ENCODE assay signal across 1 cellular context in the genomic region with DNA sequence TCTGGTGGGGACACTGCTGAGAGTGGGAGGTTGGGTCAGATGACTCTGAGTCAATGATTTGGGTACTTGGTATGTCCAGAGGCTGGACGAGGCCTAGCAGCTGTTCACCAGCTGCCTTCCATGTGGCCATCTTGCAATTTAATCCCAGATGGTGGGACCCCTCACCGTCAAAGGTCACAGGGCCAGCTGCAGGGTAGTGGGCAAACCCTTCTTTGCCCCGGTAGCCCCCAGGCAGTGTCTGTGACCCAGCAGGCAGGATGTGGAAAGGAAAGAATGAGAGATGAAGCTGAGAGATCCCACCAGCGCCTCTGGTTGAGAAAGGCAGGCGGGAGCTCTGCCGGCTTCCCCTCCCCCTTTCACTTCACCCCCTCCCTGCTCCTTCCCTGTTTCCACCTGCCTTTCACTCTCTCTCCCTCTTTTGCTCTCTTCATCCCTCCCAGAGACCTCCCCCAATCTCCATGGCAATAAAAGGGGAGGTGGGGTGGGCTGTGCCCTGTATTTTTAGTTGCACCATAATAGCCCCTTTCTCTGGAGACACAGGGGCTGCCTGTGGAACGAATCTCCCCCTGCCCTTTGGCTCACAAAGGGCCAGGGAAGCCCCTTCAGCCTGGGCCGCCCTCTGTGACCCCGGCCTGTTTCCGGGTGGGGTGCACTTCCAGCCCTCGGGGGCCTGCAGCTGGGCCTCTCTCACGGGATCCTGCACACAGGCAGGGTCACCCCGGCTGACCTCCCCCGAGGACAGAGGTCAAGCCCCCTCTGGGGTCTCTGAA.
TF ChIP-seq lines count a peak whose summit lies in the region.

No MANE protein-coding gene starts in this region.

TF ChIP-seq in GM23338, 12 proteins besides CTCF, POLR2A, EP300 and RAD21 (continued from another document):
- TF ChIP-seq, protein P1, sequence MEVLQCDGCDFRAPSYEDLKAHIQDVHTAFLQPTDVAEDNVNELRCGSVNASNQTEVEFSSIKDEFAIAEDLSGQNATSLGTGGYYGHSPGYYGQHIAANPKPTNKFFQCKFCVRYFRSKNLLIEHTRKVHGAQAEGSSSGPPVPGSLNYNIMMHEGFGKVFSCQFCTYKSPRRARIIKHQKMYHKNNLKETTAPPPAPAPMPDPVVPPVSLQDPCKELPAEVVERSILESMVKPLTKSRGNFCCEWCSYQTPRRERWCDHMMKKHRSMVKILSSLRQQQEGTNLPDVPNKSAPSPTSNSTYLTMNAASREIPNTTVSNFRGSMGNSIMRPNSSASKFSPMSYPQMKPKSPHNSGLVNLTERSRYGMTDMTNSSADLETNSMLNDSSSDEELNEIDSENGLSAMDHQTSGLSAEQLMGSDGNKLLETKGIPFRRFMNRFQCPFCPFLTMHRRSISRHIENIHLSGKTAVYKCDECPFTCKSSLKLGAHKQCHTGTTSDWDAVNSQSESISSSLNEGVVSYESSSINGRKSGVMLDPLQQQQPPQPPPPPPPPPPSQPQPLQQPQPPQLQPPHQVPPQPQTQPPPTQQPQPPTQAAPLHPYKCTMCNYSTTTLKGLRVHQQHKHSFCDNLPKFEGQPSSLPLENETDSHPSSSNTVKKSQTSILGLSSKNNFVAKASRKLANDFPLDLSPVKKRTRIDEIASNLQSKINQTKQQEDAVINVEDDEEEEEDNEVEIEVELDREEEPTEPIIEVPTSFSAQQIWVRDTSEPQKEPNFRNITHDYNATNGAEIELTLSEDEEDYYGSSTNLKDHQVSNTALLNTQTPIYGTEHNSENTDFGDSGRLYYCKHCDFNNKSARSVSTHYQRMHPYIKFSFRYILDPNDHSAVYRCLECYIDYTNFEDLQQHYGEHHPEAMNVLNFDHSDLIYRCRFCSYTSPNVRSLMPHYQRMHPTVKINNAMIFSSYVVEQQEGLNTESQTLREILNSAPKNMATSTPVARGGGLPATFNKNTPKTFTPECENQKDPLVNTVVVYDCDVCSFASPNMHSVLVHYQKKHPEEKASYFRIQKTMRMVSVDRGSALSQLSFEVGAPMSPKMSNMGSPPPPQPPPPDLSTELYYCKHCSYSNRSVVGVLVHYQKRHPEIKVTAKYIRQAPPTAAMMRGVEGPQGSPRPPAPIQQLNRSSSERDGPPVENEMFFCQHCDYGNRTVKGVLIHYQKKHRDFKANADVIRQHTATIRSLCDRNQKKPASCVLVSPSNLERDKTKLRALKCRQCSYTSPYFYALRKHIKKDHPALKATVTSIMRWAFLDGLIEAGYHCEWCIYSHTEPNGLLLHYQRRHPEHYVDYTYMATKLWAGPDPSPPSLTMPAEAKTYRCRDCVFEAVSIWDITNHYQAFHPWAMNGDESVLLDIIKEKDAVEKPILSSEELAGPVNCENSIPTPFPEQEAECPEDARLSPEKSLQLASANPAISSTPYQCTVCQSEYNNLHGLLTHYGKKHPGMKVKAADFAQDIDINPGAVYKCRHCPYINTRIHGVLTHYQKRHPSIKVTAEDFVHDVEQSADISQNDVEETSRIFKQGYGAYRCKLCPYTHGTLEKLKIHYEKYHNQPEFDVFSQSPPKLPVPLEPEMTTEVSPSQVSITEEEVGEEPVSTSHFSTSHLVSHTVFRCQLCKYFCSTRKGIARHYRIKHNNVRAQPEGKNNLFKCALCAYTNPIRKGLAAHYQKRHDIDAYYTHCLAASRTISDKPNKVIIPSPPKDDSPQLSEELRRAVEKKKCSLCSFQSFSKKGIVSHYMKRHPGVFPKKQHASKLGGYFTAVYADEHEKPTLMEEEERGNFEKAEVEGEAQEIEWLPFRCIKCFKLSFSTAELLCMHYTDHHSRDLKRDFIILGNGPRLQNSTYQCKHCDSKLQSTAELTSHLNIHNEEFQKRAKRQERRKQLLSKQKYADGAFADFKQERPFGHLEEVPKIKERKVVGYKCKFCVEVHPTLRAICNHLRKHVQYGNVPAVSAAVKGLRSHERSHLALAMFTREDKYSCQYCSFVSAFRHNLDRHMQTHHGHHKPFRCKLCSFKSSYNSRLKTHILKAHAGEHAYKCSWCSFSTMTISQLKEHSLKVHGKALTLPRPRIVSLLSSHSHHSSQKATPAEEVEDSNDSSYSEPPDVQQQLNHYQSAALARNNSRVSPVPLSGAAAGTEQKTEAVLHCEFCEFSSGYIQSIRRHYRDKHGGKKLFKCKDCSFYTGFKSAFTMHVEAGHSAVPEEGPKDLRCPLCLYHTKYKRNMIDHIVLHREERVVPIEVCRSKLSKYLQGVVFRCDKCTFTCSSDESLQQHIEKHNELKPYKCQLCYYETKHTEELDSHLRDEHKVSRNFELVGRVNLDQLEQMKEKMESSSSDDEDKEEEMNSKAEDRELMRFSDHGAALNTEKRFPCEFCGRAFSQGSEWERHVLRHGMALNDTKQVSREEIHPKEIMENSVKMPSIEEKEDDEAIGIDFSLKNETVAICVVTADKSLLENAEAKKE (CRISPR knock-in tag; IDR thresholded peaks at IDR 0.05): no peak
- TF ChIP-seq NANOG (IDR thresholded peaks at IDR 0.05; ENCODE audit: borderline replicate concordance) (no peak), JUNB (IDR thresholded peaks at IDR 0.05; ENCODE audit: unreplicated experiment) (no peak), EZH2 (IDR thresholded peaks at IDR 0.05; ENCODE audit: low read depth, unreplicated experiment) (no peak), CREB1 (CRISPR knock-in tag; IDR thresholded peaks at IDR 0.05; ENCODE audit: low read depth) (no peak), POLR2AphosphoS5 (IDR thresholded peaks at IDR 0.05; ENCODE audit: low read depth) (no peak), ZNF331 (CRISPR knock-in tag; IDR thresholded peaks at IDR 0.05; ENCODE audit: low read depth) (no peak)
- TF ChIP-seq, protein P2, sequence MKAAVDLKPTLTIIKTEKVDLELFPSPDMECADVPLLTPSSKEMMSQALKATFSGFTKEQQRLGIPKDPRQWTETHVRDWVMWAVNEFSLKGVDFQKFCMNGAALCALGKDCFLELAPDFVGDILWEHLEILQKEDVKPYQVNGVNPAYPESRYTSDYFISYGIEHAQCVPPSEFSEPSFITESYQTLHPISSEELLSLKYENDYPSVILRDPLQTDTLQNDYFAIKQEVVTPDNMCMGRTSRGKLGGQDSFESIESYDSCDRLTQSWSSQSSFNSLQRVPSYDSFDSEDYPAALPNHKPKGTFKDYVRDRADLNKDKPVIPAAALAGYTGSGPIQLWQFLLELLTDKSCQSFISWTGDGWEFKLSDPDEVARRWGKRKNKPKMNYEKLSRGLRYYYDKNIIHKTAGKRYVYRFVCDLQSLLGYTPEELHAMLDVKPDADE (IDR thresholded peaks at IDR 0.05): no peak
